12 cellular contexts compared by ENCODE assay signal in genomic region chr10:80964955-80965614, GRCh38.
DNase-seq lines count a peak whose midpoint lies in the region; ATAC-seq and TF ChIP-seq lines count a peak whose summit lies in the region.
"Had no signal": no experiment of that assay in that cellular context is flagged by ENCODE, and none has a peak within 500 bp of the region (broad histone marks: within the 10 kb centered on the region; RNA-seq: fewer than 3 reads in every experiment).

No MANE protein-coding gene starts in this region.

- no peak overlapping the region for H3K56ac ChIP-seq in mesendoderm (ENCODE audit: low read length)

- H3K18ac ChIP-seq in mesendoderm (ENCODE audit: low read length) = no peak overlapping the region

- no peak overlapping the region for H3K4me3 ChIP-seq in mesendoderm (ENCODE audit: low read length)

- H4K8ac ChIP-seq in mesendoderm (ENCODE audit: low read depth, low read length) = no peak overlapping the region

- no peaks in the 10 kb centered on the region for H3K79me2 ChIP-seq in mesendoderm (ENCODE audit: control insufficient read depth, insufficient read depth, low read length)

- H3K9me3 Mint-ChIP-seq in memory B cell = no peaks in the 10 kb centered on the region
- H3K9me3 Mint-ChIP-seq: activated naive CD4-positive, alpha-beta T cell treated with anti-CD3 and anti-CD28 coated beads for 36 hours had no signal

- WGBS in mesendoderm (ENCODE audit: extremely low coverage, insufficient coverage, low lambda C conversion rate) = no CpG with 5 or more reads among the region's 3 CpGs

- no peak overlapping the region for H2BK120ac ChIP-seq in mesendoderm (ENCODE audit: low read depth, low read length)

- no peak overlapping the region for H2BK5ac ChIP-seq in mesendoderm (ENCODE audit: low read length)

- no peaks in the 10 kb centered on the region for H3K79me1 ChIP-seq in mesendoderm (ENCODE audit: low read length)

- no peak overlapping the region for H4K5ac ChIP-seq in mesendoderm (ENCODE audit: low read length)

- H3K9ac ChIP-seq in mesendoderm (ENCODE audit: low read length) = no peak overlapping the region

- no peak for DNase-seq in memory B cell (ENCODE audit: low spot score in 2 of 2)
- no peak for DNase-seq in mesendoderm
- no peak for DNase-seq in AML-193 (lab: John Stamatoyannopoulos, UW)
- no peak for DNase-seq in activated CD8-positive, alpha-beta memory T cell treated with anti-CD3 and anti-CD28 coated beads for 24 hours
- no peak for DNase-seq in erythroblast (lab: John Stamatoyannopoulos, UW)
- DNase-seq: activated CD4-positive, alpha-beta T cell treated with anti-CD3 and anti-CD28 coated beads for 36 hours; activated naive CD4-positive, alpha-beta T cell treated with anti-CD3 and anti-CD28 coated beads for 36 hours; foreskin fibroblast; IMR-90 had no signal

- H3K4me2 ChIP-seq in mesendoderm (ENCODE audit: low read length) = no peak overlapping the region

- H3K27ac ChIP-seq in mesendoderm (ENCODE audit: low read depth, low read length) = no peak overlapping the region

- no peaks in the 10 kb centered on the region for H3K4me1 ChIP-seq in mesendoderm (ENCODE audit: control insufficient read depth, low read depth, low read length)

- no peak overlapping the region for H3K4ac ChIP-seq in mesendoderm (ENCODE audit: low read depth, low read length)

- ATAC-seq in GM18868 (IDR thresholded peaks at IDR 0.05; ENCODE audit: unreplicated experiment) = peak; percentile 76
- ATAC-seq in GM21737 (IDR thresholded peaks at IDR 0.05; ENCODE audit: unreplicated experiment) = peak; percentile 66
- peak; percentile 86 for ATAC-seq in HG03342 (IDR thresholded peaks at IDR 0.05; ENCODE audit: unreplicated experiment)
- ATAC-seq in memory B cell (ENCODE audit: low read depth) = peak; percentile 22
- ATAC-seq: activated CD4-positive, alpha-beta T cell treated with anti-CD3 and anti-CD28 coated beads for 36 hours had no signal

- no peak overlapping the region for H3K23ac ChIP-seq in mesendoderm (ENCODE audit: low read length)

- H3K36me3 Mint-ChIP-seq in memory B cell = no peaks in the 10 kb centered on the region

- no peak overlapping the region for H3K27ac Mint-ChIP-seq in memory B cell
- H3K27ac Mint-ChIP-seq: activated CD4-positive, alpha-beta T cell treated with anti-CD3 and anti-CD28 coated beads for 36 hours; activated naive CD4-positive, alpha-beta T cell treated with anti-CD3 and anti-CD28 coated beads for 36 hours had no signal

- H3K4me1 Mint-ChIP-seq in memory B cell = no peaks in the 10 kb centered on the region
- H3K4me1 Mint-ChIP-seq: activated CD4-positive, alpha-beta T cell treated with anti-CD3 and anti-CD28 coated beads for 36 hours had no signal

- H3K4me3 Mint-ChIP-seq in memory B cell = no peak overlapping the region
- H3K4me3 Mint-ChIP-seq: activated CD4-positive, alpha-beta T cell treated with anti-CD3 and anti-CD28 coated beads for 36 hours; activated naive CD4-positive, alpha-beta T cell treated with anti-CD3 and anti-CD28 coated beads for 36 hours had no signal

- H2BK15ac ChIP-seq in mesendoderm (replicated peaks; ENCODE audit: low read depth) = no peak overlapping the region

- H3K36me3 ChIP-seq in mesendoderm (ENCODE audit: control insufficient read depth, insufficient read depth, low read length) = no peaks in the 10 kb centered on the region

- no peak overlapping the region for H2AK5ac ChIP-seq in mesendoderm (ENCODE audit: low read length)

- H3K27me3 ChIP-seq in mesendoderm (ENCODE audit: insufficient read depth, low read length, poor library complexity) = no peaks in the 10 kb centered on the region

- no peaks in the 10 kb centered on the region for H3K27me3 Mint-ChIP-seq in memory B cell
- H3K27me3 Mint-ChIP-seq: activated CD4-positive, alpha-beta T cell treated with anti-CD3 and anti-CD28 coated beads for 36 hours had no signal

- TF ChIP-seq POLR2A in erythroblast (IDR thresholded peaks at IDR 0.05; ENCODE audit: low read length) = no peak

Comparison
In these comparisons a context has a peak if more than half of its experiments do, and no peak if none do; other contexts are left out.
1. ATAC-seq: peak in every context shown above with its lines; median percentile 86 in HG03342; 76 in GM18868; 66 in GM21737; 22 in memory B cell.